ENCODE assay signal across 20 cellular contexts in the genomic region with DNA sequence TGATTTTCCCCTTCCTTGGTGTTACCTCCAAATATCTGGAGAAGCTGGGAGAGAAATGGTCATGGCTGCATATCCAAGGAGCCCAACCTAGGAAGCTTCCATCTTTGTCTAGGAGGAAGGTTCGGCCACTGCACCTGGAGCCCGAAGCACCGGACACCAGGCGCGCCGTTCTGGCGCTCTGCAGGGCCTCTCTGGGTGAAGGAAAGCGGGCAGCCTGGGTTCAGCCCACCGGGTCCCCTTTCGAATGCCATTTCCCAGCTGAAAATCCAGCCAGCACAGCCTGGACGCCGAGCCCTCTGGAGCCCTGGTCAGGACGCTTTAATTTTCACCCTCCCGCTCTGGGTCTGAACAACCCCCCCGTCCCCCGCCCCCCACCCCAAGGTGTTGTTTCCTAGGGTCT. TPM values are rescaled to one million over a fixed set of nuclear protein-coding genes. Genes with fewer than 3 reads are reported as not detected.
DNase-seq lines count a peak whose midpoint lies in the region; TF ChIP-seq lines count a peak whose summit lies in the region.
"Had no signal": no experiment of that assay in that cellular context is flagged by ENCODE, and none has a peak within 500 bp of the region (broad histone marks: within the 10 kb centered on the region; RNA-seq: fewer than 3 reads in every experiment).

No MANE protein-coding gene starts in this region.

- no peak overlapping the region for H3K4me3 Mint-ChIP-seq in neural progenitor cell

- DNase-seq in BE2C (no peak), esophagus muscularis mucosa (ENCODE audit: extremely low spot score) (peak; percentile 37), neural progenitor cell (ENCODE audit: low spot score) (peak; percentile 30), ACHN (no peak), kidney tubule cell (ENCODE audit: low spot score) (no peak), RPMI8226 (no peak), HUDEP-2 (lab: John Stamatoyannopoulos, UW; ENCODE audit: unreplicated experiment in 76 of 76) (no peak)
- DNase-seq: CD8-positive, alpha-beta memory T cell; DMS 273 treated with DMSO at 0.1 percent for 48 hours; KG1; NCI-H1048; NCI-H2107; NCI-H226; NCI-H526 treated with DMSO at 0.1 percent for 48 hours; PC-3 had no signal

- H3K9me3 Mint-ChIP-seq in neural progenitor cell: peaks cover 4% of the 10 kb centered on the region

- H3K4me1 ChIP-seq in BE2C: no peaks in the 10 kb centered on the region
- H3K4me1 ChIP-seq in HUES48 (ENCODE audit: control insufficient read depth, insufficient read depth, low read length): peaks cover 44% of the 10 kb centered on the region
- H3K4me1 ChIP-seq in esophagus muscularis mucosa: peaks cover 36 to 57% (median 54%) of the 10 kb centered on the region in 4 donors
- peaks cover 48% of the 10 kb centered on the region for H3K4me1 ChIP-seq in neural progenitor cell

- peaks cover 23% of the 10 kb centered on the region for H3K27me3 ChIP-seq in BE2C
- peaks cover 93% of the 10 kb centered on the region for H3K27me3 ChIP-seq in HUES48 (ENCODE audit: control insufficient read depth, insufficient read depth, low read length)
- peaks cover 7 to 91% (median 74%) of the 10 kb centered on the region in 4 donors for H3K27me3 ChIP-seq in esophagus muscularis mucosa
- H3K27me3 ChIP-seq in neural progenitor cell: peaks cover 100% of the 10 kb centered on the region

- TF ChIP-seq CTCF in BE2C (IDR thresholded peaks at IDR 0.05; ENCODE audit: low read depth, low read length) (no peak), esophagus muscularis mucosa (IDR thresholded peaks at IDR 0.05) (no peak), neural progenitor cell (IDR thresholded peaks at IDR 0.05) (no peak)

- peaks cover 77% of the 10 kb centered on the region for H3K27me3 Mint-ChIP-seq in neural progenitor cell (ENCODE audit: insufficient read depth, low read depth)

- TF ChIP-seq POLR2A in esophagus muscularis mucosa (IDR thresholded peaks at IDR 0.05; ENCODE audit: low read depth): no peak

- H3K36me3 Mint-ChIP-seq in neural progenitor cell: no peaks in the 10 kb centered on the region

- H3K9me3 ChIP-seq in BE2C (no peaks in the 10 kb centered on the region), HUES48 (ENCODE audit: control insufficient read depth, insufficient read depth, low read length) (no peaks in the 10 kb centered on the region), esophagus muscularis mucosa (no peaks in the 10 kb centered on the region), neural progenitor cell (ENCODE audit: low read depth) (no peaks in the 10 kb centered on the region)

- no peaks in the 10 kb centered on the region for H3K36me3 ChIP-seq in BE2C
- no peaks in the 10 kb centered on the region for H3K36me3 ChIP-seq in HUES48 (ENCODE audit: control insufficient read depth, insufficient read depth, low read length)
- no peaks in the 10 kb centered on the region for H3K36me3 ChIP-seq in esophagus muscularis mucosa
- no peaks in the 10 kb centered on the region for H3K36me3 ChIP-seq in neural progenitor cell

- no peak for TF ChIP-seq EP300 in esophagus muscularis mucosa (IDR thresholded peaks at IDR 0.05)

- H2AFZ ChIP-seq in neural progenitor cell (replicated peaks): no peak overlapping the region

- H3K4me1 Mint-ChIP-seq in neural progenitor cell: peaks cover 20% of the 10 kb centered on the region

- no peaks in the 10 kb centered on the region for H3K79me2 ChIP-seq in neural progenitor cell (ENCODE audit: low read depth)

- H3F3A ChIP-seq in neural progenitor cell (ENCODE audit: low read depth): peaks cover 49% of the 10 kb centered on the region

- H3K9ac ChIP-seq in HUES48 (ENCODE audit: low read depth, low read length) (no peak overlapping the region), neural progenitor cell (no peak overlapping the region)

- peak overlapping the region; percentile 85 for H3K4me2 ChIP-seq in neural progenitor cell

- intact Hi-C loops in esophagus muscularis mucosa (cut with DNase I): no loop called here

- 7% methylated on average over 12 of the region's 16 CpGs for WGBS in esophagus muscularis mucosa

- H4K20me1 ChIP-seq in neural progenitor cell (ENCODE audit: low read depth): peaks cover 64% of the 10 kb centered on the region

- peak overlapping the region; percentile 80 for H3K4me3 ChIP-seq in BE2C (ENCODE audit: low read depth, low read length)
- H3K4me3 ChIP-seq in HUES48 (ENCODE audit: low read depth, low read length): peak overlapping the region; percentile 58
- H3K4me3 ChIP-seq in esophagus muscularis mucosa: no peak overlapping the region
- peak overlapping the region; percentile 49 for H3K4me3 ChIP-seq in neural progenitor cell
- H3K4me3 ChIP-seq: SK-N-MC had no signal

- H3K27ac ChIP-seq in HUES48 (ENCODE audit: low read depth, low read length): no peak overlapping the region
- no peak overlapping the region for H3K27ac ChIP-seq in esophagus muscularis mucosa (replicated peaks in 1 of 4)
- H3K27ac ChIP-seq in neural progenitor cell: no peak overlapping the region
- H3K27ac ChIP-seq: SK-N-MC had no signal

- in situ Hi-C loops in ACHN (cut with HindIII; ENCODE audit: low pct_ligation_motif_present, low pct_unique_long_range_greater_than_20kb, low sequenced_read_pairs): no loop called here

- H3K27ac Mint-ChIP-seq in neural progenitor cell: no peak overlapping the region

RNA-seq across cellular contexts. Expression of a gene that starts 1.2 kb away (rescaled TPM):
- 3.3 TPM for polyA plus RNA-seq in BE2C (2012; ENCODE audit: insufficient read depth, insufficient read length, low read depth)
- total RNA-seq in esophagus muscularis mucosa (not detected), neural progenitor cell (ENCODE audit: low replicate concordance) (not detected in 2 replicates)
- total RNA-seq: CD8-positive, alpha-beta memory T cell; HT1080; M059J; PC-3 had no signal
- polyA plus RNA-seq: BJ; CD8-positive, alpha-beta memory T cell had no signal

RNA-seq across cellular contexts. Expression of a gene that starts 21.0 kb away (rescaled TPM):
- polyA plus RNA-seq in BE2C (2012; ENCODE audit: insufficient read depth, insufficient read length, low read depth): 15.3 TPM
- total RNA-seq in esophagus muscularis mucosa: 10 to 100 TPM; 17.2 to 32.0 (median 25.6) TPM
- total RNA-seq in neural progenitor cell (ENCODE audit: low replicate concordance): 40.5 and 60.0 TPM in 2 replicates

Comparison
In these comparisons a context has a peak if more than half of its experiments do, and no peak if none do; other contexts are left out.
1. DNase-seq: peak in esophagus muscularis mucosa (single experiment) and neural progenitor cell (single experiment); none in BE2C (single experiment), ACHN (single experiment), kidney tubule cell (single experiment), RPMI8226 (single experiment) and HUDEP-2 (0 of 76).
2. H3K4me3 ChIP-seq: peak in BE2C (single experiment), HUES48 (single experiment) and neural progenitor cell (single experiment); none in esophagus muscularis mucosa (0 of 4).